Comparison of ENCODE assay signal across 18 cellular contexts in the genomic region with DNA sequence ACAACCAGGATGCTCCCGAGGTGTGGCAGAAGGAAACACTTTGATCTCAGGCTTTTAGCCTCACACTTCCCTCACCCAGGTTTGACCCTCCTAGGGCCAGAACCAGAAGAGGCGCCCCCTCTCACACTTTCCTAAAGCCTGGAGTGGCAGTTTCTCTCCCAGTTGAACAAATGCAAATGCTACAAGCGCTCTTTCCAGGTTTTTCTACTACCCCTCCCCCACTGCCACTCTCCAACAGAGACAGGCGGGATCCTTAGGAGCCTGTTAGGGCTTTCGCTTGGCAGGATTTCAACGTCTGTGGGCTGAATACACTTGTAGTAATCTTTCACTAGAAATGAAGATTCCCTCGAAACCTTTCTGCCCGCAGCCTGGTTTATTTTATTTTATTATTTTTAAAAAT. TPM values are rescaled to one million over a fixed set of nuclear protein-coding genes. Genes with fewer than 3 reads are reported as not detected.
DNase-seq lines count a peak whose midpoint lies in the region; ATAC-seq and TF ChIP-seq lines count a peak whose summit lies in the region.
"Had no signal": no experiment of that assay in that cellular context is flagged by ENCODE, and none has a peak within 500 bp of the region (broad histone marks: within the 10 kb centered on the region; RNA-seq: fewer than 3 reads in every experiment).

No MANE protein-coding gene starts in this region.

- H3K27me3 Mint-ChIP-seq in WTC11 (ENCODE audit: low read depth), result peaks cover 31% of the 10 kb centered on the region
- H3K27me3 Mint-ChIP-seq: T-helper 17 cell had no signal

- H3K4me1 Mint-ChIP-seq in WTC11, result peaks cover 34% of the 10 kb centered on the region

- H3K36me3 Mint-ChIP-seq in WTC11, result no peaks in the 10 kb centered on the region
- H3K36me3 Mint-ChIP-seq: stimulated activated effector memory CD8-positive, alpha-beta T cell treated with anti-CD3 and anti-CD28 coated beads, Interleukin-12 subunit alpha, Interleukin-12 subunit beta, amount 100 ng/mL, for 72 hours had no signal

- CTCF ChIA-PET in WTC11 (lab: Charles Lee), result interaction anchor here (1.0 to 3.0 kb wide), 5 partner anchors 57 to 119 kb away, joined by 4 to 35 read pairs (median 6); no protein-coding TSS in a partner anchor

- no peak overlapping the region for H3K4me3 Mint-ChIP-seq in WTC11
- H3K4me3 Mint-ChIP-seq: stimulated activated effector memory CD8-positive, alpha-beta T cell treated with anti-CD3 and anti-CD28 coated beads, Interleukin-12 subunit alpha, Interleukin-12 subunit beta, amount 100 ng/mL, for 72 hours; T-helper 17 cell had no signal

- no peak for TF ChIP-seq CTCF in WTC11 (IDR thresholded peaks at IDR 0.05)

- POLR2A ChIA-PET in WTC11 (lab: Charles Lee), result interaction anchor here (1.2 kb wide), 1 partner anchor 57 kb away, joined by 5 read pairs; no protein-coding TSS in a partner anchor

- no peaks in the 10 kb centered on the region for H3K9me3 Mint-ChIP-seq in WTC11
- H3K9me3 Mint-ChIP-seq: CD4-positive, CD25-positive, alpha-beta regulatory T cell; IgD-negative memory B cell; stimulated activated effector memory CD8-positive, alpha-beta T cell treated with anti-CD3 and anti-CD28 coated beads, Interleukin-12 subunit alpha, Interleukin-12 subunit beta, amount 100 ng/mL, for 72 hours had no signal

- intact Hi-C loops in left colon (cut with DNase I, micrococcal nuclease), result no loop called here

- peak; percentile 16 for DNase-seq in NCI-H2227 (lab: John Stamatoyannopoulos, UW; ENCODE audit: unreplicated experiment)
- no peak for DNase-seq in NCI-H2227 treated with DMSO at 0.1 percent for 48 hours (lab: John Stamatoyannopoulos, UW)
- DNase-seq in WTC11 (ENCODE audit: low spot score), result peak; percentile 34
- DNase-seq in iPS-NIHi7 (ENCODE audit: extremely low spot score), result peak; percentile 43
- DNase-seq in superior temporal gyrus (ENCODE audit: extremely low spot score), result peak; percentile 42
- no peak for DNase-seq in pons (ENCODE audit: low spot score)
- no peak for DNase-seq in NCI-H2029 (lab: John Stamatoyannopoulos, UW)
- no peak for DNase-seq in left colon
- DNase-seq: activated CD4-positive, CD25-positive, alpha-beta regulatory T cell; activated effector memory CD4-positive, alpha-beta T cell treated with Interleukin-2 at 50 U/mL for 16 hours; CD4-positive, CD25-positive, alpha-beta regulatory T cell; colonic mucosa; kidney glomerular epithelial cell; SIG-M5; T-helper 17 cell had no signal

- ATAC-seq in WTC11 (peak; percentile 21), left colon (no peak)
- ATAC-seq: stimulated activated effector memory CD8-positive, alpha-beta T cell treated with anti-CD3 and anti-CD28 coated beads, Interleukin-12 subunit alpha, Interleukin-12 subunit beta, amount 100 ng/mL, for 72 hours; T-helper 17 cell had no signal

- H3K27ac Mint-ChIP-seq in WTC11, result no peak overlapping the region
- H3K27ac Mint-ChIP-seq: stimulated activated effector memory CD8-positive, alpha-beta T cell treated with anti-CD3 and anti-CD28 coated beads, Interleukin-12 subunit alpha, Interleukin-12 subunit beta, amount 100 ng/mL, for 72 hours; T-helper 17 cell had no signal

TF ChIP-seq in WTC11, 78 proteins besides CTCF, POLR2A, EP300 and RAD21:
- TF ChIP-seq, protein P1, sequence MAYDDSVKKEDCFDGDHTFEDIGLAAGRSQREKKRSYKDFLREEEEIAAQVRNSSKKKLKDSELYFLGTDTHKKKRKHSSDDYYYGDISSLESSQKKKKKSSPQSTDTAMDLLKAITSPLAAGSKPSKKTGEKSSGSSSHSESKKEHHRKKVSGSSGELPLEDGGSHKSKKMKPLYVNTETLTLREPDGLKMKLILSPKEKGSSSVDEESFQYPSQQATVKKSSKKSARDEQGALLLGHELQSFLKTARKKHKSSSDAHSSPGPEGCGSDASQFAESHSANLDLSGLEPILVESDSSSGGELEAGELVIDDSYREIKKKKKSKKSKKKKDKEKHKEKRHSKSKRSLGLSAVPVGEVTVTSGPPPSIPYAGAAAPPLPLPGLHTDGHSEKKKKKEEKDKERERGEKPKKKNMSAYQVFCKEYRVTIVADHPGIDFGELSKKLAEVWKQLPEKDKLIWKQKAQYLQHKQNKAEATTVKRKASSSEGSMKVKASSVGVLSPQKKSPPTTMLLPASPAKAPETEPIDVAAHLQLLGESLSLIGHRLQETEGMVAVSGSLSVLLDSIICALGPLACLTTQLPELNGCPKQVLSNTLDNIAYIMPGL (CRISPR knock-in tag; IDR thresholded peaks at IDR 0.05), result no peak
- TF ChIP-seq, protein P2, sequence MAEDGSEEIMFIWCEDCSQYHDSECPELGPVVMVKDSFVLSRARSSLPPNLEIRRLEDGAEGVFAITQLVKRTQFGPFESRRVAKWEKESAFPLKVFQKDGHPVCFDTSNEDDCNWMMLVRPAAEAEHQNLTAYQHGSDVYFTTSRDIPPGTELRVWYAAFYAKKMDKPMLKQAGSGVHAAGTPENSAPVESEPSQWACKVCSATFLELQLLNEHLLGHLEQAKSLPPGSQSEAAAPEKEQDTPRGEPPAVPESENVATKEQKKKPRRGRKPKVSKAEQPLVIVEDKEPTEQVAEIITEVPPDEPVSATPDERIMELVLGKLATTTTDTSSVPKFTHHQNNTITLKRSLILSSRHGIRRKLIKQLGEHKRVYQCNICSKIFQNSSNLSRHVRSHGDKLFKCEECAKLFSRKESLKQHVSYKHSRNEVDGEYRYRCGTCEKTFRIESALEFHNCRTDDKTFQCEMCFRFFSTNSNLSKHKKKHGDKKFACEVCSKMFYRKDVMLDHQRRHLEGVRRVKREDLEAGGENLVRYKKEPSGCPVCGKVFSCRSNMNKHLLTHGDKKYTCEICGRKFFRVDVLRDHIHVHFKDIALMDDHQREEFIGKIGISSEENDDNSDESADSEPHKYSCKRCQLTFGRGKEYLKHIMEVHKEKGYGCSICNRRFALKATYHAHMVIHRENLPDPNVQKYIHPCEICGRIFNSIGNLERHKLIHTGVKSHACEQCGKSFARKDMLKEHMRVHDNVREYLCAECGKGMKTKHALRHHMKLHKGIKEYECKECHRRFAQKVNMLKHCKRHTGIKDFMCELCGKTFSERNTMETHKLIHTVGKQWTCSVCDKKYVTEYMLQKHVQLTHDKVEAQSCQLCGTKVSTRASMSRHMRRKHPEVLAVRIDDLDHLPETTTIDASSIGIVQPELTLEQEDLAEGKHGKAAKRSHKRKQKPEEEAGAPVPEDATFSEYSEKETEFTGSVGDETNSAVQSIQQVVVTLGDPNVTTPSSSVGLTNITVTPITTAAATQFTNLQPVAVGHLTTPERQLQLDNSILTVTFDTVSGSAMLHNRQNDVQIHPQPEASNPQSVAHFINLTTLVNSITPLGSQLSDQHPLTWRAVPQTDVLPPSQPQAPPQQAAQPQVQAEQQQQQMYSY (CRISPR knock-in tag; IDR thresholded peaks at IDR 0.05), result peak; percentile 77

RNA-seq across cellular contexts. Expression of a gene that starts 2.4 kb away (rescaled TPM):
- total RNA-seq in WTC11 (2021) (14.5 to 15.9 TPM (median 15.7 TPM) in 3 replicates), left colon (100 to 1,000 TPM in 1 of 2 donors, 10 to 100 TPM in 1; 33.0 to 106 TPM)

RNA-seq across cellular contexts. Expression of a gene that starts 4.3 kb away (rescaled TPM):
- total RNA-seq in WTC11 (2021) (0.20 TPM in 1 of 3 replicates, not detected in the others), left colon (not detected)
- total RNA-seq: CD4-positive, CD25-positive, alpha-beta regulatory T cell; colonic mucosa; Daoy had no signal

RNA-seq across cellular contexts. Expression of a gene that starts 52.5 kb away (rescaled TPM):
- total RNA-seq in WTC11 (2021), result 3.1 to 6.4 TPM (median 3.3 TPM) in 3 replicates
- total RNA-seq in left colon, result 1 to 10 TPM; 2.2 to 8.5 TPM

Comparison
In these comparisons a context has a peak if more than half of its experiments do, and no peak if none do; other contexts are left out.
1. DNase-seq: peak in NCI-H2227 (single experiment), WTC11 (single experiment), iPS-NIHi7 (single experiment) and superior temporal gyrus (single experiment); none in NCI-H2227 treated with DMSO at 0.1 percent for 48 hours (single experiment), pons (single experiment), NCI-H2029 (single experiment) and left colon (0 of 2).